ENCODE assay signal across 20 cellular contexts in the genomic region with DNA sequence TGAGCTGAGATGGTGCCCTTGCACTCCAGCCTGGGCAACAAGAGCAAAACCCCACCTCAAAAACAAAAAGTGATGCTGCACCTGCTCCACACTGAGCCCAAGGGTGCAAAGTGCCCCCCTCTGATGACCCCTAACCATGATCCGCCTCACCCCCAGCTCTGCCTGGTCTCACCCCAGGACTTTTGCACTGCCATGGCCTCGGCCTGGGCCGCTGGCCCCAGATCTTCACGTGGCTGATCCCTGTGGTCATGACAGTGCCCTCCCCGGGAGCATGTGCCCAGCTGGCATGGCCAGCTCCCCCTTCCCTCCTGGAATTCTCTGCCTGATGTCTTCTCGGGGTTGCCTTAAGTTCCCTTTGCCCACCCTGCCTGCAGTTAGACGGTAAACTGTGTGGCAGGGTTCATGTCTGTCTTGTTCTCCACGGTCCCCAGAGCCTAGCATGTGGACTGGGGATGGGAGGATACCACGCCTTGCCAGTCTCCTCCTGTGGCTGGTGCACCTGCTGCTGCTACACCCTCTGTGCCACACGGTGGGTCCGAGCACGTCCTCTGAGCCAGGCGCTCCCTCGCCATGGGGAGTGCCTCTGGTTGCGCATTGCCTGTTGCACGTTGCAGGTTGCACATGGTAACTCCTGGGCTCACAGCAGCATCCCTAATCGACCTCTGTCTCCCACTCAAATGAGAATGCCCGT.
A peak's percentile ranks its signal among the peaks of the same experiment; 100 is the strongest.
DNase-seq lines count a peak whose midpoint lies in the region; ATAC-seq, FAIRE-seq and TF ChIP-seq lines count a peak whose summit lies in the region.
"Had no signal": no experiment of that assay in that cellular context is flagged by ENCODE, and none has a peak within 500 bp of the region (broad histone marks: within the 10 kb centered on the region; RNA-seq: fewer than 3 reads in every experiment).

No MANE protein-coding gene starts in this region.

- no peak overlapping the region for H3K4me3 Mint-ChIP-seq in astrocyte (ENCODE audit: unreplicated experiment)
- H3K4me3 Mint-ChIP-seq in activated naive CD4-positive, alpha-beta T cell treated with anti-CD3 and anti-CD28 coated beads for 36 hours, result no peak overlapping the region
- H3K4me3 Mint-ChIP-seq: CD4-positive, alpha-beta memory T cell; GM23338 had no signal

- no peak overlapping the region for H2BK12ac ChIP-seq in neuronal stem cell (ENCODE audit: low read length)

- no peaks in the 10 kb centered on the region for H3K79me2 ChIP-seq in astrocyte (ENCODE audit: insufficient read depth, low read length)

- CTCF ChIA-PET in activated naive CD4-positive, alpha-beta T cell treated with anti-CD3 and anti-CD28 coated beads for 36 hours (lab: Charles Lee), result interaction anchor here (0.9 kb wide), 1 partner anchor 9 kb away, joined by 3 read pairs; no protein-coding TSS in a partner anchor

- H3K4me1 ChIP-seq in right atrium auricular region, result no peaks in the 10 kb centered on the region
- no peaks in the 10 kb centered on the region for H3K4me1 ChIP-seq in astrocyte (ENCODE audit: insufficient read depth, low read length)
- no peaks in the 10 kb centered on the region for H3K4me1 ChIP-seq in neuronal stem cell (ENCODE audit: control insufficient read depth in 2 of 2, insufficient read depth in 1 of 2, low read depth in 1 of 2, low read length in 2 of 2)

- DNase-seq in Right ventricle myocardium inferior (ENCODE audit: missing footprints), result peak; percentile 23
- no peak for DNase-seq in right atrium auricular region (ENCODE audit: low spot score)
- no peak for DNase-seq in astrocyte (ENCODE audit: low read depth)
- DNase-seq in neuronal stem cell (ENCODE audit: low spot score), result no peak
- DNase-seq in DMS53 treated with DMSO at 0.1 percent for 48 hours (lab: John Stamatoyannopoulos, UW; ENCODE audit: unreplicated experiment), result no peak
- DNase-seq in activated naive CD4-positive, alpha-beta T cell treated with anti-CD3 and anti-CD28 coated beads for 36 hours, result no peak
- DNase-seq: 8988T; C1 segment of cervical spinal cord; Calu3; CD4-positive, alpha-beta memory T cell; COR-L47; DMS53; DND-41; HCEC 1CT had no signal

- H4K20me1 ChIP-seq in astrocyte (ENCODE audit: insufficient read depth, low read length), result no peaks in the 10 kb centered on the region

- no peaks in the 10 kb centered on the region for H3K36me3 Mint-ChIP-seq in astrocyte (ENCODE audit: low read depth, unreplicated experiment)
- H3K36me3 Mint-ChIP-seq in activated naive CD4-positive, alpha-beta T cell treated with anti-CD3 and anti-CD28 coated beads for 36 hours (ENCODE audit: low read depth), result no peaks in the 10 kb centered on the region
- H3K36me3 Mint-ChIP-seq: CD4-positive, alpha-beta memory T cell had no signal

- H3K23ac ChIP-seq in neuronal stem cell (ENCODE audit: low read depth, low read length, poor library complexity), result no peak overlapping the region

- no peak for TF ChIP-seq CTCF in right atrium auricular region (IDR thresholded peaks at IDR 0.05)
- TF ChIP-seq CTCF in astrocyte (IDR thresholded peaks at IDR 0.05; ENCODE audit: insufficient read depth, low read depth, low read length), result no peak

- H2BK15ac ChIP-seq in neuronal stem cell (ENCODE audit: low read length), result no peak overlapping the region

- intact Hi-C loops in Right ventricle myocardium inferior (cut with DNase I), result no loop called here
- intact Hi-C loops in activated naive CD4-positive, alpha-beta T cell treated with anti-CD3 and anti-CD28 coated beads for 36 hours (cut with micrococcal nuclease), result no loop called here

- H3K27ac ChIP-seq in right atrium auricular region (no peak overlapping the region), astrocyte (ENCODE audit: low read depth, low read length) (no peak overlapping the region), neuronal stem cell (replicated peaks; ENCODE audit: low read length) (no peak overlapping the region)

- WGBS in neuronal stem cell (ENCODE audit: extremely low coverage in 2 of 2, insufficient read length in 2 of 2, insufficient replicate concordance in 1 of 2), 2 donors, result no CpG with 5 or more reads among the region's 18 CpGs

- no peak overlapping the region for H3K4ac ChIP-seq in neuronal stem cell (ENCODE audit: low read length)

- H2BK120ac ChIP-seq in neuronal stem cell (ENCODE audit: low read depth, low read length), result no peak overlapping the region

- no peak overlapping the region for H4K91ac ChIP-seq in neuronal stem cell (ENCODE audit: low read depth, low read length, poor library complexity)

- no peak for FAIRE-seq in astrocyte (lab: Jason Lieb, UNC)
- FAIRE-seq: G401.6, GM12892, GM18507, H54 had no signal

- H2AFZ ChIP-seq in astrocyte (ENCODE audit: low read depth, low read length) (no peak overlapping the region), neuronal stem cell (ENCODE audit: low read length) (no peak overlapping the region)
- H2AFZ ChIP-seq: GM23338 had no signal

- H3K18ac ChIP-seq in neuronal stem cell (ENCODE audit: low read length), result no peak overlapping the region

- peaks cover 3% of the 10 kb centered on the region for H3K79me1 ChIP-seq in neuronal stem cell (ENCODE audit: low read depth, low read length)

- no peak overlapping the region for H2BK5ac ChIP-seq in neuronal stem cell (ENCODE audit: low read length)

- no peaks in the 10 kb centered on the region for H3K4me1 Mint-ChIP-seq in astrocyte (ENCODE audit: low read depth, unreplicated experiment)
- no peaks in the 10 kb centered on the region for H3K4me1 Mint-ChIP-seq in activated naive CD4-positive, alpha-beta T cell treated with anti-CD3 and anti-CD28 coated beads for 36 hours (ENCODE audit: low read depth)
- H3K4me1 Mint-ChIP-seq: CD4-positive, alpha-beta memory T cell; GM23338 had no signal

- peak overlapping the region; percentile 55 for H3K27ac Mint-ChIP-seq in astrocyte (ENCODE audit: unreplicated experiment)
- no peak overlapping the region for H3K27ac Mint-ChIP-seq in activated naive CD4-positive, alpha-beta T cell treated with anti-CD3 and anti-CD28 coated beads for 36 hours
- H3K27ac Mint-ChIP-seq: CD4-positive, alpha-beta memory T cell; GM23338 had no signal

- H3K9me3 Mint-ChIP-seq in astrocyte (ENCODE audit: unreplicated experiment), result peaks cover 2% of the 10 kb centered on the region
- no peaks in the 10 kb centered on the region for H3K9me3 Mint-ChIP-seq in activated naive CD4-positive, alpha-beta T cell treated with anti-CD3 and anti-CD28 coated beads for 36 hours
- H3K9me3 Mint-ChIP-seq: CD4-positive, alpha-beta memory T cell had no signal

- H3K9me3 ChIP-seq in right atrium auricular region (no peaks in the 10 kb centered on the region), astrocyte (ENCODE audit: insufficient read depth, low read depth, low read length) (no peaks in the 10 kb centered on the region), neuronal stem cell (replicated peaks in 1 of 2; ENCODE audit: control insufficient read depth in 2 of 2, insufficient read depth in 1 of 2, low read depth in 1 of 2, low read length in 2 of 2) (peaks cover 0 to 4% of the 10 kb centered on the region in 2 donors)

- no peak for TF ChIP-seq POLR2A in GM18505 (IDR thresholded peaks at IDR 0.05; ENCODE audit: borderline replicate concordance, extremely low read depth, insufficient read depth, insufficient read length)

- H3K27me3 Mint-ChIP-seq in astrocyte (ENCODE audit: low read depth, unreplicated experiment), result peaks cover 42% of the 10 kb centered on the region
- peaks cover 8% of the 10 kb centered on the region for H3K27me3 Mint-ChIP-seq in activated naive CD4-positive, alpha-beta T cell treated with anti-CD3 and anti-CD28 coated beads for 36 hours (ENCODE audit: low read depth)

- no peak overlapping the region for H3K4me2 ChIP-seq in astrocyte (ENCODE audit: low read length)
- no peak overlapping the region for H3K4me2 ChIP-seq in neuronal stem cell (ENCODE audit: insufficient read depth, low read length, poor library complexity, severe bottlenecking)
- H3K4me2 ChIP-seq: GM23338 had no signal

- no peak overlapping the region for H3K9ac ChIP-seq in astrocyte (ENCODE audit: low read length)
- H3K9ac ChIP-seq in neuronal stem cell (ENCODE audit: low read depth, low read length, poor library complexity), result peak overlapping the region; percentile 77

- H4K8ac ChIP-seq in neuronal stem cell (ENCODE audit: low read depth, low read length), result no peak overlapping the region

- H3K36me3 ChIP-seq in right atrium auricular region (no peaks in the 10 kb centered on the region), astrocyte (ENCODE audit: insufficient read depth, low read length) (no peaks in the 10 kb centered on the region), neuronal stem cell (replicated peaks in 1 of 2; ENCODE audit: control insufficient read depth in 2 of 2, insufficient read depth in 2 of 2, low read length in 2 of 2) (no peaks in the 10 kb centered on the region)

- H3K4me3 ChIP-seq in right atrium auricular region, result no peak overlapping the region
- no peak overlapping the region for H3K4me3 ChIP-seq in astrocyte (ENCODE audit: insufficient read depth, low read depth, low read length)
- H3K4me3 ChIP-seq in neuronal stem cell (ENCODE audit: low read length in 2 of 2), result peak overlapping the region in 1 of 2 donors; percentile 37
- H3K4me3 ChIP-seq: GM23338 had no signal

- no peaks in the 10 kb centered on the region for H3K27me3 ChIP-seq in right atrium auricular region
- H3K27me3 ChIP-seq in astrocyte (ENCODE audit: insufficient read depth, low read length), result no peaks in the 10 kb centered on the region
- peaks cover 0 to 7% (median 0%) of the 10 kb centered on the region in 3 experiments for H3K27me3 ChIP-seq in neuronal stem cell (ENCODE audit: control insufficient read depth in 3 of 3, insufficient read depth in 3 of 3, low read depth in 1 of 3, low read length in 3 of 3)

- ATAC-seq in Right ventricle myocardium inferior (no peak), GM18505 (IDR thresholded peaks at IDR 0.05; ENCODE audit: unreplicated experiment) (no peak)
- ATAC-seq: GM23338 had no signal

- no peak overlapping the region for H3K14ac ChIP-seq in neuronal stem cell (ENCODE audit: low read length)

- no peak overlapping the region for H2AK5ac ChIP-seq in neuronal stem cell (ENCODE audit: low read depth, low read length)
